ENCODE assay signal across 1 cellular context in genomic region chr14:69808919-69809808, GRCh38.
TF ChIP-seq lines count a peak whose summit lies in the region.

No MANE protein-coding gene starts in this region.

TF ChIP-seq in HepG2, 621 proteins besides CTCF, POLR2A, EP300 and RAD21 (continued from another document and continues in another):
- TF ChIP-seq CBX2 (IDR thresholded peaks at IDR 0.05; ENCODE audit: low read depth, low read length) (no peak), CBX2 (CRISPR knock-in tag; IDR thresholded peaks at IDR 0.05; ENCODE audit: low read depth) (no peak), ZNF704 (CRISPR knock-in tag; IDR thresholded peaks at IDR 0.05; ENCODE audit: borderline replicate concordance) (no peak), PAWR (CRISPR knock-in tag; IDR thresholded peaks at IDR 0.05; ENCODE audit: borderline replicate concordance) (no peak), ZNF879 (CRISPR knock-in tag; IDR thresholded peaks at IDR 0.05) (no peak), KAT8 (CRISPR knock-in tag; IDR thresholded peaks at IDR 0.05) (peak; percentile 64; the same call in 1 of the 2 replicates), ZNF383 (CRISPR knock-in tag; IDR thresholded peaks at IDR 0.05; ENCODE audit: borderline replicate concordance) (no peak), DMAP1 (CRISPR knock-in tag; IDR thresholded peaks at IDR 0.05) (peak; percentile 65), ZNF20 (CRISPR knock-in tag; IDR thresholded peaks at IDR 0.05) (no peak), NR2F1 (CRISPR knock-in tag; IDR thresholded peaks at IDR 0.05) (peak; percentile 79 to 84; a peak in 3 of 4 replicates), ZNF432 (CRISPR knock-in tag; IDR thresholded peaks at IDR 0.05; ENCODE audit: borderline replicate concordance) (no peak), MXD1 (CRISPR knock-in tag; IDR thresholded peaks at IDR 0.05) (no peak), FOSL1 (CRISPR knock-in tag; IDR thresholded peaks at IDR 0.05; ENCODE audit: borderline replicate concordance) (0 out of 2 replicates have a peak, but pooled peaks have one; percentile 11), SRSF4 (IDR thresholded peaks at IDR 0.05; ENCODE audit: low read depth, low read length, poor library complexity, severe bottlenecking) (no peak), STAT5B (CRISPR knock-in tag; IDR thresholded peaks at IDR 0.05) (no peak), MLXIP (CRISPR knock-in tag; IDR thresholded peaks at IDR 0.05; ENCODE audit: borderline replicate concordance) (0 out of 2 replicates have a peak, but pooled peaks have one; percentile 64), ZNF580 (CRISPR knock-in tag; IDR thresholded peaks at IDR 0.05; ENCODE audit: borderline replicate concordance, low read depth) (no peak), ZNF7 (CRISPR knock-in tag; IDR thresholded peaks at IDR 0.05) (no peak; the same call in 1 of the 2 replicates), ZNF468 (CRISPR knock-in tag; IDR thresholded peaks at IDR 0.05) (no peak), ZNF276 (CRISPR knock-in tag; IDR thresholded peaks at IDR 0.05; ENCODE audit: low read depth) (no peak), FIP1L1 (IDR thresholded peaks at IDR 0.05; ENCODE audit: borderline replicate concordance, insufficient read depth, low read depth, low read length) (no peak), SOX6 (IDR thresholded peaks at IDR 0.05) (no peak), SOX6 (CRISPR knock-in tag; IDR thresholded peaks at IDR 0.05) (peak; percentile 98), ZNF691 (CRISPR knock-in tag; IDR thresholded peaks at IDR 0.05; ENCODE audit: borderline replicate concordance, low read depth) (no peak), TBX2 (CRISPR knock-in tag; IDR thresholded peaks at IDR 0.05; ENCODE audit: borderline replicate concordance) (peak; percentile 86; the same call in 1 of the 2 replicates), RNF219 (CRISPR knock-in tag; IDR thresholded peaks at IDR 0.05) (no peak), E2F2 (CRISPR knock-in tag; IDR thresholded peaks at IDR 0.05; ENCODE audit: borderline replicate concordance) (no peak), ZNF136 (CRISPR knock-in tag; IDR thresholded peaks at IDR 0.05; ENCODE audit: low read depth) (no peak), ZNF775 (CRISPR knock-in tag; IDR thresholded peaks at IDR 0.05; ENCODE audit: borderline replicate concordance) (no peak), ZBTB26 (CRISPR knock-in tag; IDR thresholded peaks at IDR 0.05; ENCODE audit: borderline replicate concordance) (no peak; the same call in 1 of the 2 replicates), DZIP1 (CRISPR knock-in tag; IDR thresholded peaks at IDR 0.05) (no peak), HNF4A (CRISPR knock-in tag; IDR thresholded peaks at IDR 0.05) (peak; percentile 99), NFYB (CRISPR knock-in tag; IDR thresholded peaks at IDR 0.05) (no peak), ZNF30 (CRISPR knock-in tag; IDR thresholded peaks at IDR 0.05) (no peak), UBTF (CRISPR knock-in tag; IDR thresholded peaks at IDR 0.05) (peak; percentile 33)
